ENCODE assay signal across 8 cellular contexts in the genomic region with DNA sequence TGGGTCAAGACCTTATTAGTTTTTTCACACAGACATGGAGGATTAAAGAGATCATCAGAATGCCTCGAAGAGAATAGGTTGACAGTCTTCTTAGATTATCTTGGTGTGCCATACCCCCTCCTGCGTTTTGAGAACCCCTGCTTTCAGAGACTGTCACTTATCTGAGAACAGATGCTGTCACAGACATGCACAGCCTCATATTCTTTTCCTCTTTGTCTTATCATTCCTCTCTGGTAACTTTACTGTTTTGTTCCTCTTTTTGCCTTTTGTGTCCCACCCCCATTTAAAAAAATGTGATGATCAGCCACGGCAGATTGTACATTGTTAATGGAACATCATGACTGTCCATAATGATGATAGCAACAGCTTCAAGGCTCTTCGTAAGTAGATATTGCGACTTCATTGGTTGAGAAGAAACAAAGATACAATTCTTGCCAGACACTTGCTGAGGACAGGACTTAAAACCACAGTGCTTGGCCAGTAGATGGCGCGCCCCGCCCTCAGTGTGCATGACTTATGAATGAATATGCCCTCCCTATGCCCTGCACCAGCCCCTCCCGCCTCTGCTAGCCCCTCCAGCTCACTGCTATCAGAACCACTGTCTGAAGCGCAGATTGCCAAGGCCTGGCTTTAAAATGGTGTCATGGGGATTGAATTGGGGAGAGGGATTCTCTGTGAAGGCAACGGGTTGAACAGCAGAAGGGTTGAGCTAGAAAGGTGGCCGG.
DNase-seq lines count a peak whose midpoint lies in the region; ATAC-seq and TF ChIP-seq lines count a peak whose summit lies in the region.

No MANE protein-coding gene starts in this region.

- peak; percentile 41 for DNase-seq in DMS79 treated with DMSO at 0.1 percent for 48 hours (lab: John Stamatoyannopoulos, UW)
- DNase-seq in NCI-H345 (lab: John Stamatoyannopoulos, UW), result peak; percentile 83
- DNase-seq in WERI-Rb-1, result peak; percentile 96
- peak; percentile 86 for DNase-seq in brain microvascular endothelial cell
- peak; percentile 88 for DNase-seq in iris pigment epithelial cell (ENCODE audit: low read depth)
- DNase-seq in stimulated activated CD4-positive, alpha-beta T cell treated with anti-CD3 and anti-CD28 coated beads, Interleukin-15, amount 100 ng/mL, for 48 hours (ENCODE audit: low read depth in 2 of 2), result peak; percentile 76 to 82

- in situ Hi-C loops in brain microvascular endothelial cell (cut with HindIII; ENCODE audit: low pct_ligation_motif_present, low sequenced_read_pairs), result no loop called here

- H3K36me3 ChIP-seq in WERI-Rb-1 (no peaks in the 10 kb centered on the region), brain microvascular endothelial cell (replicated peaks) (no peaks in the 10 kb centered on the region)

- TF ChIP-seq CTCF in WERI-Rb-1 (IDR thresholded peaks at IDR 0.05; ENCODE audit: low read depth, low read length) (peak; percentile 96), brain microvascular endothelial cell (IDR thresholded peaks at IDR 0.05; ENCODE audit: low read depth, low read length, missing control alignments) (peak; percentile 89)

- ATAC-seq in HG02885 (IDR thresholded peaks at IDR 0.05; ENCODE audit: poor library complexity, unreplicated experiment) (peak; percentile 39), GM18519 (IDR thresholded peaks at IDR 0.05; ENCODE audit: low FRiP score, unreplicated experiment) (no peak)

- H3K4me3 ChIP-seq in WERI-Rb-1 (ENCODE audit: low read depth, low read length) (peak overlapping the region; percentile 15; the same call in 1 of the 2 replicates), brain microvascular endothelial cell (ENCODE audit: low read depth, low read length) (no peak overlapping the region)

- H3K27ac ChIP-seq in WERI-Rb-1, result no peak overlapping the region
- no peak overlapping the region for H3K27ac ChIP-seq in brain microvascular endothelial cell

- no peaks in the 10 kb centered on the region for H3K9me3 ChIP-seq in WERI-Rb-1 (ENCODE audit: severe bottlenecking)

- no peaks in the 10 kb centered on the region for H3K27me3 ChIP-seq in WERI-Rb-1 (ENCODE audit: insufficient read depth, low read depth, severe bottlenecking)
- H3K27me3 ChIP-seq in brain microvascular endothelial cell (replicated peaks), result no peaks in the 10 kb centered on the region

Comparison
In these comparisons a context has a peak if more than half of its experiments do, and no peak if none do; other contexts are left out.
1. DNase-seq: peak in every context shown above with its lines; median percentile 96 in WERI-Rb-1; 88 in iris pigment epithelial cell; 86 in brain microvascular endothelial cell; 83 in NCI-H345; 79 in stimulated activated CD4-positive, alpha-beta T cell treated with anti-CD3 and anti-CD28 coated beads, Interleukin-15, amount 100 ng/mL, for 48 hours; 41 in DMS79 treated with DMSO at 0.1 percent for 48 hours.